Comparison of ENCODE assay signal across 8 cellular contexts in the genomic region with DNA sequence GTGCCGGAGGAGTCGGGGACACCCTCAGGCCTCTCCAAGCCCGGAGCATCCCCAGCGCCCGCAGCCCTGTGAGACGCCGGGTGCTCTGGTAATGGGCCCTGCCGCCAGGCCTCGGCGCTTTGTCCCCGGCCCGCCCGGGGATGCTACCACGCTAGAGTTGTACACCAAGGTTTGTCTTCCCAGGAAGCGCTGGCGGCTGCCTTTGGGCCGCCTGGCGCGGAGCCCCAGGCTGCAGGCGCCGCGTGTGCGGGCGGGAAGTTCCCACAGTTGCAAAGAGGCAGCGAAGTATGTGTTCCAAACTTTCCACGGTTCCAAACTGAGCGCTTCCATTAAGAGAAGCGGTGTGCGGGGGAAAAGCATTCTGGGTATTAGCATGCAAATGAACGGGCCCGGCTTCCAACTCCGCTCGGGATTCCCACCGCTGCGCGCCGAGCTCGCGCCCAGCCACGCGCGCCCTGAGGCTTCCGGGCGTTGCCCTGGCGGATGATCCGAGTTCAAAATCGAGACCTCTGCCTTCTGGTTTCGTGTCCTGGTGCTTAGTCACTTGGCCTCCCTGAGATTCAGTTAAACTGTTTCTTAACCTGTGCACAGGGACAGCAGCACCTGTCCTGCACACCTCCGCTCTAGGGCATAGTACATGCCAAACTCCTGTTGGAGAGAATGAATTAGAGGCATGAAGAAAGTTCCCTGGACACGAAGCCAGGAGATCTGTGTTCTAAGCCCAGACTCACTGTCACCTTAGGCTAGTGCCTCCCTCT. TPM values are rescaled to one million over a fixed set of nuclear protein-coding genes. Genes with fewer than 3 reads are reported as not detected.
DNase-seq lines count a peak whose midpoint lies in the region; ATAC-seq, FAIRE-seq and TF ChIP-seq lines count a peak whose summit lies in the region.

No MANE protein-coding gene starts in this region.

- H3K4me3 Mint-ChIP-seq in activated CD4-positive, alpha-beta T cell treated with anti-CD3 and anti-CD28 coated beads for 36 hours = peak overlapping the region; percentile 90

- H3K27ac ChIP-seq in colonic mucosa (peak overlapping the region; percentile 78), layer of hippocampus (ENCODE audit: low read depth, low read length) (peak overlapping the region; percentile 71)

- H3K27me3 ChIP-seq in colonic mucosa (no peaks in the 10 kb centered on the region), layer of hippocampus (ENCODE audit: control insufficient read depth, insufficient read depth, low read length) (no peaks in the 10 kb centered on the region)

- no peak for TF ChIP-seq CTCF in colonic mucosa (IDR thresholded peaks at IDR 0.05)

- H3K4me1 Mint-ChIP-seq in activated CD4-positive, alpha-beta T cell treated with anti-CD3 and anti-CD28 coated beads for 36 hours = peaks cover 26% of the 10 kb centered on the region

- ATAC-seq in activated CD4-positive, alpha-beta T cell treated with anti-CD3 and anti-CD28 coated beads for 36 hours = peak; percentile 34
- no peak for ATAC-seq in HG03039 (IDR thresholded peaks at IDR 0.05; ENCODE audit: unreplicated experiment)

- no peaks in the 10 kb centered on the region for H3K27me3 Mint-ChIP-seq in activated CD4-positive, alpha-beta T cell treated with anti-CD3 and anti-CD28 coated beads for 36 hours

- in situ Hi-C loops in ACHN (cut with HindIII; ENCODE audit: low pct_ligation_motif_present, low pct_unique_long_range_greater_than_20kb, low sequenced_read_pairs) = no loop called here

- H3K36me3 Mint-ChIP-seq in activated CD4-positive, alpha-beta T cell treated with anti-CD3 and anti-CD28 coated beads for 36 hours (ENCODE audit: low read depth) = peaks cover 25% of the 10 kb centered on the region

- peak overlapping the region; percentile 86 for H3K27ac Mint-ChIP-seq in activated CD4-positive, alpha-beta T cell treated with anti-CD3 and anti-CD28 coated beads for 36 hours

- POLR2A ChIA-PET in activated CD4-positive, alpha-beta T cell treated with anti-CD3 and anti-CD28 coated beads for 36 hours (lab: Charles Lee) = interaction anchor here (0.6 to 1.6 kb wide), 3 partner anchors 17 to 53 kb away, joined by 3 to 7 read pairs (median 3); partner anchors contain the start of gene DRG1

- H3K9me3 ChIP-seq in colonic mucosa = no peaks in the 10 kb centered on the region

- H3K36me3 ChIP-seq in colonic mucosa = no peaks in the 10 kb centered on the region

- H3K9ac ChIP-seq in colonic mucosa (ENCODE audit: low read depth in 2 of 2, low read length in 2 of 2) = peak overlapping the region; percentile 77 to 86

- peaks cover 24% of the 10 kb centered on the region for H3K4me1 ChIP-seq in colonic mucosa

- no peaks in the 10 kb centered on the region for H3K9me3 Mint-ChIP-seq in activated CD4-positive, alpha-beta T cell treated with anti-CD3 and anti-CD28 coated beads for 36 hours (ENCODE audit: low read depth)

- CTCF ChIA-PET in activated CD4-positive, alpha-beta T cell treated with anti-CD3 and anti-CD28 coated beads for 36 hours (lab: Charles Lee) = interaction anchor here (1.0 to 1.3 kb wide), 3 partner anchors 10 to 70 kb away, joined by 3 to 4 read pairs (median 4); no protein-coding TSS in a partner anchor

- peak; percentile 87 for FAIRE-seq in GM19239 (lab: Jason Lieb, UNC)

- intact Hi-C loops in activated CD4-positive, alpha-beta T cell treated with anti-CD3 and anti-CD28 coated beads for 36 hours (cut with DNase I, micrococcal nuclease) = loop anchor here (2.0 to 10.0 kb wide), 5 partner anchors 55 to 597 kb away; partner anchors contain the start of genes DEPDC5 (in 1 of the 2), PIK3IP1 (in 1 of the 2), PRR14L (in 1 of the 2) and SFI1 (in 1 of the 2)
- intact Hi-C loops in colonic mucosa (cut with DNase I) = loop anchor here (5.0 kb wide), 1 partner anchor 50 kb away; the partner anchor contains the start of gene DRG1

- H3K4me3 ChIP-seq in colonic mucosa = peak overlapping the region; percentile 46

- peak; percentile 67 for DNase-seq in ACHN
- DNase-seq in GM19239 (ENCODE audit: insufficient read length, low spot score) = peak; percentile 57
- peak; percentile 68 for DNase-seq in NCI-H345 (lab: John Stamatoyannopoulos, UW)
- peak; percentile 81 for DNase-seq in activated CD4-positive, alpha-beta T cell treated with anti-CD3 and anti-CD28 coated beads for 36 hours
- DNase-seq in colonic mucosa = peak; percentile 77
- peak in 3 of 4 experiments; percentile 33 to 62 (median 61) for DNase-seq in stimulated activated CD4-positive, alpha-beta T cell treated with anti-CD3 and anti-CD28 coated beads, Interleukin-1b, Interleukin-23, amount 100 ng/mL, for 24 hours (ENCODE audit: low read depth in 4 of 4, low spot score in 1 of 4)

RNA-seq across cellular contexts. Expression of gene PATZ1, which starts 1.3 kb away (rescaled TPM):
- 10 to 100 TPM; 22.9 to 23.9 TPM for total RNA-seq in activated CD4-positive, alpha-beta T cell treated with anti-CD3 and anti-CD28 coated beads for 36 hours
- total RNA-seq in colonic mucosa = 10 to 100 TPM; 13.8 to 17.9 TPM

RNA-seq across cellular contexts. Expression of gene DRG1, which starts 52.0 kb away (rescaled TPM):
- total RNA-seq in activated CD4-positive, alpha-beta T cell treated with anti-CD3 and anti-CD28 coated beads for 36 hours = 100 to 1,000 TPM; 104 to 106 TPM
- 10 to 100 TPM; 43.8 to 48.9 TPM for total RNA-seq in colonic mucosa

RNA-seq across cellular contexts. Expression of gene PIK3IP1, which starts 55.1 kb away (rescaled TPM):
- 10 to 100 TPM; 14.2 to 15.1 TPM for total RNA-seq in activated CD4-positive, alpha-beta T cell treated with anti-CD3 and anti-CD28 coated beads for 36 hours
- total RNA-seq in colonic mucosa = 10 to 100 TPM in 1 of 2 donors, 1 to 10 TPM in 1; 8.4 to 15.1 TPM
